In the genomic region with DNA sequence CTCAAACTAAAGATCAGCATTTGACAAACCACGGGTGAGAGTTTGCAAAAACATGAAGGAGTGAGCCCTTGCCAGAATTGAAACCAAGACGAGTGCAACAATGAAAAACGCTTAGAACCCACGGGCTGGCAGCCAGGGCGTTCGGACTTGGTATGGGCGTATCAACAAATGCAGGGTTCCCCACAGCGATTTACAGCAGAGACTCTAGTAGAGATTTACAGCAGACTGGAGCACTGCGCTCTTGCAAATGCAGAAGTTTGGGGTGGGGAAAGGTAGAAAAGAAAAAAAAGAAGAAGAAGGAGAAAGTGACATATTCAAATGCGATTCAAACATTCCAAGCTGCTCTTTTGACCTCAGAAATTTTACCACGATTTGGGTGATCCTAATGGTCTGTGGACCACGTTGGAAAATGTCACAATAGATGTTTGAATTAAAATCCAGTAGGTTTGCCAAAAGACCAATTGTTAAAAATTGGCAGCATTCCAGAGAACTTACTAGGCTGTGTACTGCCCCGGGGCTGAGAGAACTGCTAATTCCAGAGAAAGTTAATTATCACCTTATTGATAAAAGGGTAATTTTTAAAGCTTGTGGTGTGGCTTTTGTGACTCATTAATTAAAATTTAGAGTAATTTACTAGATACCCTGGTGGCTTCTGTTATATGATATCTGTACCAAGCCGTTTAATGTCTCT, we compare ENCODE assay signal across 8 cellular contexts. TPM values are rescaled to one million over a fixed set of nuclear protein-coding genes. Genes with fewer than 3 reads are reported as not detected.
A peak's percentile ranks its signal among the peaks of the same experiment; 100 is the strongest.
DNase-seq lines count a peak whose midpoint lies in the region; ATAC-seq and TF ChIP-seq lines count a peak whose summit lies in the region.

No MANE protein-coding gene starts in this region.

- 10% methylated on average over 14 of the region's 14 CpGs for WGBS in prostate gland

- H3K36me3 ChIP-seq in prostate gland, result no peaks in the 10 kb centered on the region

- H3K4me1 ChIP-seq in prostate gland (replicated peaks), result no peaks in the 10 kb centered on the region

- no peak overlapping the region for H3K27ac ChIP-seq in prostate gland

- H3K27me3 ChIP-seq in prostate gland (replicated peaks; ENCODE audit: insufficient read depth), result no peaks in the 10 kb centered on the region

- TF ChIP-seq POLR2A in prostate gland (IDR thresholded peaks at IDR 0.05), result no peak

- H3K9me3 ChIP-seq in prostate gland, result no peaks in the 10 kb centered on the region

- DNase-seq in AML-193 (lab: John Stamatoyannopoulos, UW), result peak; percentile 43 to 47
- DNase-seq in NCI-H1105 treated with DMSO at 0.1 percent for 48 hours (lab: John Stamatoyannopoulos, UW), result peak; percentile 92
- DNase-seq in activated CD8-positive, alpha-beta memory T cell treated with anti-CD3 and anti-CD28 coated beads for 24 hours, result peak; percentile 77
- peak; percentile 57 for DNase-seq in fibroblast of peridontal ligament (ENCODE audit: extremely low read depth)
- no peak for DNase-seq in prostate gland (ENCODE audit: low spot score)
- no peak for DNase-seq in iPS-NIHi7 (ENCODE audit: extremely low spot score)

- intact Hi-C loops in prostate gland (cut with DNase I), result no loop called here

- ATAC-seq in HG03097 (IDR thresholded peaks at IDR 0.05; ENCODE audit: low FRiP score, unreplicated experiment) (no peak), HG03139 (IDR thresholded peaks at IDR 0.05; ENCODE audit: unreplicated experiment) (no peak)

- peak overlapping the region; percentile 1 to 2 for H3K4me3 ChIP-seq in prostate gland

- no peak for TF ChIP-seq CTCF in prostate gland (IDR thresholded peaks at IDR 0.05)

RNA-seq across cellular contexts. Expression of a gene that starts 3.4 kb away (rescaled TPM):
- total RNA-seq in prostate gland, result 1 to 10 TPM in 1 of 2 donors, under 1 TPM in 1; 0.40 to 1.7 TPM

Comparison
In these comparisons a context has a peak if more than half of its experiments do, and no peak if none do; other contexts are left out.
1. DNase-seq: peak in AML-193 (2 of 2), NCI-H1105 treated with DMSO at 0.1 percent for 48 hours (single experiment), activated CD8-positive, alpha-beta memory T cell treated with anti-CD3 and anti-CD28 coated beads for 24 hours (single experiment) and fibroblast of peridontal ligament (single experiment); none in prostate gland (single experiment) and iPS-NIHi7 (single experiment).